In the genomic region with DNA sequence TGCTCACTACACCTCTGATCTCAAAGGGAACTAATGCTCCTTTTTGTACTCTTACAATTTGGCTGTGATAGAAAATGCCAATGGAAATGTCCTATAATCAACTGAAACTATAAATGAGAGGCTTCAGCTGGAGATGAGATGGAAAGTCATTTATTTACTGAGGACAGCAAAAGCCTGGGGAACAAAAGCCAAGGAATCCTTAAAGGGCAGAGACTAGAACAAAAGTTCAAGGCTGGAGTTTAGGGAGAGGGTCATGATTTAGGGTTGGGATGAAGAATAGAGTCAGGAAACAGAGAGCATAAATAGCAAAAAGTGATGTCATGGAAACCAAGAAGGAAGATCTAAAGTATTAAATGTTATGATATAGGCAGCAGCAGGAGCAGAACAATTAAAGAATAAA, we compare ENCODE assay signal across 11 cellular contexts.
"Had no signal": no experiment of that assay in that cellular context is flagged by ENCODE, and none has a peak within 500 bp of the region (broad histone marks: within the 10 kb centered on the region; RNA-seq: fewer than 3 reads in every experiment).

No MANE protein-coding gene starts in this region.

- H3K9me3 Mint-ChIP-seq: GM23338, H9 had no signal

- H3K4me3 ChIP-seq: GM23248, GM23338, HAP-1 had no signal

- H3K27ac ChIP-seq: GM23248 had no signal

- H3K4me1 ChIP-seq: HAP-1 had no signal

- H3K36me3 ChIP-seq: HAP-1 had no signal

- H2AFZ ChIP-seq: GM23248, GM23338 had no signal

- FAIRE-seq: H1, H54 had no signal

- H3K27ac Mint-ChIP-seq: GM23338, H9, HFFc6 had no signal

- DNase-seq: GM23248, GOT3, H7, H9, HCEC 1CT, HFFc6 had no signal

- H3K9me3 ChIP-seq: HAP-1 had no signal

- ATAC-seq: GM23338, HCT116 had no signal

- H3K4me3 Mint-ChIP-seq: GM23338, H9, HFFc6 had no signal

- H3K4me2 ChIP-seq: GM23338 had no signal

- H3K9ac ChIP-seq: GM23248 had no signal
